19 cellular contexts compared by ENCODE assay signal in the genomic region with DNA sequence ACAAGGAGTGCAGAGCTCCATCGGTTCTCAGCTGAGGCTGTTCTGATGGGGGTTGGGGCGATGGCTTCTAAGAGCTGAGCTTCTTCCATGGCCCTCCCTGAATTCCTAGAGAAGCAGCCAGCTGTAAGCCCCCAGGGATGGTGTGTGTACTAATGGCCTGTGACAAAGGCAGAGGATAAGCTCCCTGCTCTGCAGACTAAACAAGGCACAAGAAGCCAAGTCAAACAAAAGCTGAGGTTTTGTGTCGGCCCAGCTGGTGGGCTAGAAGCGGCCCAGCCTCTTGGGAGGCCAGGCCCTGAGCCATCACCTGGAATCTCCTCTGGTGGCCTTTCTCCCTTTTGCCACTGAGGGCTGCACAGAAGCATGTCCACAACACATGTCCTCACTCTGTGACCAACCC.
"Had no signal": no experiment of that assay in that cellular context is flagged by ENCODE, and none has a peak within 500 bp of the region (broad histone marks: within the 10 kb centered on the region; RNA-seq: fewer than 3 reads in every experiment).

No MANE protein-coding gene starts in this region.

- H3K4me3 Mint-ChIP-seq: activated CD4-positive, alpha-beta T cell treated with anti-CD3 and anti-CD28 coated beads, Interleukin-2, amount 10 ng/mL, durations not matched to agents 7 days and 5 days; activated T-cell treated with anti-CD3 and anti-CD28 coated beads, Interleukin-2, amount 50 U/mL, for 72 hours; brain; mesothelial cell of epicardium had no signal

- ATAC-seq: activated naive CD4-positive, alpha-beta T cell treated with anti-CD3 and anti-CD28 coated beads, Interleukin-2, amount 50 U/mL, for 72 hours; activated T-cell treated with anti-CD3 and anti-CD28 coated beads, Interleukin-2, amount 50 U/mL, for 72 hours; left colon; lower lobe of right lung had no signal

- H3K4me3 ChIP-seq: coronary artery, lower lobe of right lung, ovary, sigmoid colon, stomach, thoracic aorta had no signal

- H3K36me3 Mint-ChIP-seq: activated naive CD4-positive, alpha-beta T cell treated with anti-CD3 and anti-CD28 coated beads, Interleukin-2, amount 50 U/mL, for 72 hours; brain; mesothelial cell of epicardium had no signal

- H3K27ac Mint-ChIP-seq: activated CD4-positive, alpha-beta T cell treated with anti-CD3 and anti-CD28 coated beads, Interleukin-2, amount 10 ng/mL, durations not matched to agents 7 days and 5 days; activated naive CD4-positive, alpha-beta T cell treated with anti-CD3 and anti-CD28 coated beads, Interleukin-2, amount 50 U/mL, for 72 hours; activated T-cell treated with anti-CD3 and anti-CD28 coated beads, Interleukin-2, amount 50 U/mL, for 72 hours; brain; mesothelial cell of epicardium had no signal

- H3K9me3 ChIP-seq: lower lobe of right lung, ovary, sigmoid colon, stomach, thoracic aorta had no signal

- H3K4me1 Mint-ChIP-seq: activated CD4-positive, alpha-beta T cell treated with anti-CD3 and anti-CD28 coated beads, Interleukin-2, amount 10 ng/mL, durations not matched to agents 7 days and 5 days; brain had no signal

- H3K4me1 ChIP-seq: lower lobe of right lung, sigmoid colon had no signal

- H3K27me3 ChIP-seq: ovary had no signal

- DNase-seq: activated CD4-positive, alpha-beta T cell treated with anti-CD3 and anti-CD28 coated beads, Interleukin-2, amount 10 ng/mL, durations not matched to agents 7 days and 5 days; activated CD8-positive, alpha-beta memory T cell treated with anti-CD3 and anti-CD28 coated beads, Interleukin-2, amount 50 U/mL, for 48 hours; activated gamma-delta T cell; activated T-cell treated with anti-CD3 and anti-CD28 coated beads, Interleukin-2, amount 50 U/mL, for 72 hours; amygdala; central memory CD4-positive, alpha-beta T cell; effector CD4-positive, alpha-beta T cell; foreskin melanocyte; left colon; lower lobe of right lung; ovary; sigmoid colon; stimulated activated CD4-positive, alpha-beta T cell treated with anti-CD3 and anti-CD28 coated beads, Interleukin-1b, Interleukin-23, amount 100 ng/mL, for 48 hours; stomach had no signal

- H3K9me3 Mint-ChIP-seq: activated CD4-positive, alpha-beta T cell treated with anti-CD3 and anti-CD28 coated beads, Interleukin-2, amount 10 ng/mL, durations not matched to agents 7 days and 5 days; activated T-cell treated with anti-CD3 and anti-CD28 coated beads, Interleukin-2, amount 50 U/mL, for 72 hours had no signal

- H3K27ac ChIP-seq: coronary artery, lower lobe of right lung, ovary, sigmoid colon, stomach, thoracic aorta had no signal

- H3K36me3 ChIP-seq: lower lobe of right lung, ovary, sigmoid colon, stomach, thoracic aorta had no signal
